23 cellular contexts compared by ENCODE assay signal in the genomic region with DNA sequence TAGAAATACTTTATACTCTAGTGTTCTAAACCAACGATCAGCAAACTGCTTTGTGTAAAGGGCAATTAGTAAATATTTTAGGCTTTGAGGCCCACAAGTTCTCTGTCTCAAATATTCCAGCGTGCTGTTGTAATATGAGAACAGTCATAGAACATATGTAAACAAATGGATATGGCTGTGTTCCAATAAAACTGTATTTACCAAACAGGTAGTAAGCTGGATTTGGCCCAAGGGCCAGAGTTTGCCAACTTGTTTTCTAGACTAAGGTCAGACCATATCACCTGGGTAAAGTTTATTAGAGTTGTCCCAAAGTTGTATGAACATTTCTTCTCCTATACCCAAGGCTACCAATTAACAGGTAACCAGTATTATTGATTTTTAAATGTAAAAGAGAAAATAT.
DNase-seq lines count a peak whose midpoint lies in the region; FAIRE-seq and TF ChIP-seq lines count a peak whose summit lies in the region.
"Had no signal": no experiment of that assay in that cellular context is flagged by ENCODE, and none has a peak within 500 bp of the region (broad histone marks: within the 10 kb centered on the region; RNA-seq: fewer than 3 reads in every experiment).

No MANE protein-coding gene starts in this region.

- H3K4me3 ChIP-seq in LNCaP clone FGC (ENCODE audit: low read depth, low read length) (no peak overlapping the region), bronchial epithelial cell (ENCODE audit: low read depth, low read length) (no peak overlapping the region)
- H3K4me3 ChIP-seq: heart right ventricle had no signal

- FAIRE-seq in bronchial epithelial cell (lab: Jason Lieb, UNC), result no peak
- FAIRE-seq: astrocyte, GM12892, TTC549, urothelium cell line had no signal

- DNase-seq in LNCaP clone FGC (ENCODE audit: low read depth), result peak; percentile 91
- peak; percentile 69 for DNase-seq in NCI-H2029 treated with DMSO at 0.1 percent for 48 hours (lab: John Stamatoyannopoulos, UW)
- peak; percentile 95 for DNase-seq in NCI-H510A treated with DMSO at 0.1 percent for 48 hours (lab: John Stamatoyannopoulos, UW)
- peak; percentile 85 for DNase-seq in bronchial epithelial cell (ENCODE audit: low read depth)
- no peak for DNase-seq in midbrain (lab: John Stamatoyannopoulos, UW)
- DNase-seq in activated CD4-positive, alpha-beta T cell treated with anti-CD3 and anti-CD28 coated beads for 4 hours, result no peak
- DNase-seq in NCI-H446 treated with DMSO at 0.1 percent for 48 hours (lab: John Stamatoyannopoulos, UW), result no peak
- DNase-seq: activated CD8-positive, alpha-beta memory T cell treated with anti-CD3 and anti-CD28 coated beads, Interleukin-2, amount 10 ng/mL, durations not matched to agents 7 days and 5 days; CD4-positive, CD25-positive, alpha-beta regulatory T cell; cerebellar nuclear complex; DND-41; heart right ventricle; Kasumi-1; mesenchymal stem cell; NCI-H1694; NCI-H82; nucleus accumbens; Right ventricle myocardium superior; stimulated activated CD4-positive, alpha-beta T cell treated with anti-CD3 and anti-CD28 coated beads, Interleukin-2, amount 100 ng/mL, for 24 hours had no signal

- TF ChIP-seq CTCF in LNCaP clone FGC (IDR thresholded peaks at IDR 0.05; ENCODE audit: control insufficient read depth, extremely low read depth, insufficient read depth) (no peak), bronchial epithelial cell (IDR thresholded peaks at IDR 0.05; ENCODE audit: insufficient read depth, low read length, severe bottlenecking) (no peak)

- no peaks in the 10 kb centered on the region for H3K27me3 ChIP-seq in bronchial epithelial cell (ENCODE audit: control insufficient read depth, insufficient read depth, low read length)

- H3K36me3 ChIP-seq in bronchial epithelial cell (ENCODE audit: control insufficient read depth, insufficient read depth, low read length), result no peaks in the 10 kb centered on the region
- H3K36me3 ChIP-seq: heart right ventricle had no signal

Comparison
In these comparisons a context has a peak if more than half of its experiments do, and no peak if none do; other contexts are left out.
1. DNase-seq: peak in LNCaP clone FGC (single experiment), NCI-H2029 treated with DMSO at 0.1 percent for 48 hours (single experiment), NCI-H510A treated with DMSO at 0.1 percent for 48 hours (single experiment) and bronchial epithelial cell (single experiment); none in midbrain (single experiment), activated CD4-positive, alpha-beta T cell treated with anti-CD3 and anti-CD28 coated beads for 4 hours (0 of 2) and NCI-H446 treated with DMSO at 0.1 percent for 48 hours (single experiment).